In the genomic region with DNA sequence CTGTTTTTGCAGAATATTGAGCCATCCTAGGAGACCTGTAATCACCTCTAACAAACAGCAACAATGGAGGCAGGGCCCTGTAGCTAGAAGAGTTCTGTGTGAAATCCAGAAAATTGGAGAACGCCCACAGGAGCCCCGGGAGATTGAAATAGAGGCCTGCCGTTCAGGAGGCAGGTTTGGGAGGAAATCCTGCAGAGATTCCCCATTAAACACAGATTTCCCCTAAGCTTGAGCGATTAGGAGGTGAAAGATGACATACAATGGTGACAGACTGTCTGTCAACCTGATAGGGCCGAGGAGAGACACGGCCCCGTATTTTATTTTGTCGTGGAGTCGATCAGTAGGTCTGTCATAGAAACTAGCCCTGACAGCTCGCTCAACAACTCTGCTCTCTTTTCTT, we compare ENCODE assay signal across 18 cellular contexts. TPM values are rescaled to one million over a fixed set of nuclear protein-coding genes. Genes with fewer than 3 reads are reported as not detected.
DNase-seq lines count a peak whose midpoint lies in the region; ATAC-seq and TF ChIP-seq lines count a peak whose summit lies in the region.
"Had no signal": no experiment of that assay in that cellular context is flagged by ENCODE, and none has a peak within 500 bp of the region (broad histone marks: within the 10 kb centered on the region; RNA-seq: fewer than 3 reads in every experiment).

No MANE protein-coding gene starts in this region.

- TF ChIP-seq CTCF in C4-2B (conservative IDR thresholded peaks at IDR 0.05) = no peak
- TF ChIP-seq CTCF in neural crest cell (conservative IDR thresholded peaks at IDR 0.05) = no peak
- no peak for TF ChIP-seq CTCF in coronary artery (IDR thresholded peaks at IDR 0.05)

- DNase-seq in NCI-H2227 (lab: John Stamatoyannopoulos, UW; ENCODE audit: unreplicated experiment) (peak; percentile 56), neural crest cell (ENCODE audit: low read depth, low spot score) (no peak), NCI-H1092 treated with DMSO at 0.1 percent for 48 hours (lab: John Stamatoyannopoulos, UW) (no peak), coronary artery (ENCODE audit: low spot score) (no peak), occipital lobe (lab: John Stamatoyannopoulos, UW) (no peak)
- DNase-seq in effector memory CD8-positive, alpha-beta T cell = no peak
- DNase-seq: ACHN; BE2C; CD8-positive, alpha-beta T cell; DND-41; GDM1; NCI-H1048; NCI-H1694 treated with DMSO at 0.1 percent for 48 hours; NCI-H446; NCI-H774; SIG-M5 had no signal

- no peak overlapping the region for H3K4me3 Mint-ChIP-seq in effector memory CD8-positive, alpha-beta T cell
- peak overlapping the region; percentile 31 for H3K4me3 Mint-ChIP-seq in neural crest cell
- H3K4me3 Mint-ChIP-seq: CD8-positive, alpha-beta T cell; GM23338 had no signal

- ATAC-seq in effector memory CD8-positive, alpha-beta T cell (replicated peaks) = no peak
- ATAC-seq: CD8-positive, alpha-beta T cell; GM23338 had no signal

- peaks cover 3% of the 10 kb centered on the region for H3K36me3 Mint-ChIP-seq in effector memory CD8-positive, alpha-beta T cell (ENCODE audit: insufficient read depth)
- peaks cover 13% of the 10 kb centered on the region for H3K36me3 Mint-ChIP-seq in neural crest cell (ENCODE audit: low read depth)

- no peaks in the 10 kb centered on the region for H3K9me3 Mint-ChIP-seq in effector memory CD8-positive, alpha-beta T cell
- H3K9me3 Mint-ChIP-seq in neural crest cell = no peaks in the 10 kb centered on the region
- H3K9me3 Mint-ChIP-seq: CD8-positive, alpha-beta T cell; GM23338 had no signal

- peaks cover 0 to 6% of the 10 kb centered on the region in 2 donors for H3K4me1 Mint-ChIP-seq in effector memory CD8-positive, alpha-beta T cell (ENCODE audit: low read depth in 2 of 2)
- H3K4me1 Mint-ChIP-seq in neural crest cell = peaks cover 85% of the 10 kb centered on the region

- no peak overlapping the region for H3K4me3 ChIP-seq in coronary artery
- H3K4me3 ChIP-seq: GM23338 had no signal

- peak overlapping the region; percentile 57 to 67 for H3K27ac Mint-ChIP-seq in effector memory CD8-positive, alpha-beta T cell
- H3K27ac Mint-ChIP-seq in neural crest cell (ENCODE audit: unreplicated experiment) = peak overlapping the region; percentile 91
- H3K27ac Mint-ChIP-seq: CD8-positive, alpha-beta T cell had no signal

- H3K27ac ChIP-seq in C4-2B = peak overlapping the region; percentile 91
- no peak overlapping the region for H3K27ac ChIP-seq in coronary artery

- peaks cover 5 to 14% of the 10 kb centered on the region in 2 donors for H3K27me3 Mint-ChIP-seq in effector memory CD8-positive, alpha-beta T cell
- peaks cover 6% of the 10 kb centered on the region for H3K27me3 Mint-ChIP-seq in neural crest cell (ENCODE audit: low read depth)

RNA-seq across cellular contexts. Expression of a gene that starts 18.2 kb away (rescaled TPM):
- total RNA-seq in neural crest cell (285 and 301 TPM in 2 replicates), occipital lobe (61.6 TPM)

RNA-seq across cellular contexts. Expression of a gene that starts 31.5 kb away (rescaled TPM):
- total RNA-seq in neural crest cell (not detected in 2 replicates), occipital lobe (not detected)
- total RNA-seq: CD8-positive, alpha-beta T cell; GM23338 had no signal

RNA-seq across cellular contexts. Expression of a gene that starts 47.8 kb away (rescaled TPM):
- total RNA-seq in neural crest cell (7.1 and 7.5 TPM in 2 replicates), occipital lobe (7.5 TPM)

RNA-seq across cellular contexts. Expression of a gene that starts 48.4 kb away (rescaled TPM):
- 4.0 and 4.1 TPM in 2 replicates for total RNA-seq in neural crest cell
- 1.7 TPM for total RNA-seq in occipital lobe
- total RNA-seq: GM23338 had no signal

RNA-seq across cellular contexts. Expression of a gene that starts 59.0 kb away (rescaled TPM):
- total RNA-seq in neural crest cell (121 and 131 TPM in 2 replicates), occipital lobe (28.5 TPM)
